ENCODE assay signal across 1 cellular context in the genomic region with DNA sequence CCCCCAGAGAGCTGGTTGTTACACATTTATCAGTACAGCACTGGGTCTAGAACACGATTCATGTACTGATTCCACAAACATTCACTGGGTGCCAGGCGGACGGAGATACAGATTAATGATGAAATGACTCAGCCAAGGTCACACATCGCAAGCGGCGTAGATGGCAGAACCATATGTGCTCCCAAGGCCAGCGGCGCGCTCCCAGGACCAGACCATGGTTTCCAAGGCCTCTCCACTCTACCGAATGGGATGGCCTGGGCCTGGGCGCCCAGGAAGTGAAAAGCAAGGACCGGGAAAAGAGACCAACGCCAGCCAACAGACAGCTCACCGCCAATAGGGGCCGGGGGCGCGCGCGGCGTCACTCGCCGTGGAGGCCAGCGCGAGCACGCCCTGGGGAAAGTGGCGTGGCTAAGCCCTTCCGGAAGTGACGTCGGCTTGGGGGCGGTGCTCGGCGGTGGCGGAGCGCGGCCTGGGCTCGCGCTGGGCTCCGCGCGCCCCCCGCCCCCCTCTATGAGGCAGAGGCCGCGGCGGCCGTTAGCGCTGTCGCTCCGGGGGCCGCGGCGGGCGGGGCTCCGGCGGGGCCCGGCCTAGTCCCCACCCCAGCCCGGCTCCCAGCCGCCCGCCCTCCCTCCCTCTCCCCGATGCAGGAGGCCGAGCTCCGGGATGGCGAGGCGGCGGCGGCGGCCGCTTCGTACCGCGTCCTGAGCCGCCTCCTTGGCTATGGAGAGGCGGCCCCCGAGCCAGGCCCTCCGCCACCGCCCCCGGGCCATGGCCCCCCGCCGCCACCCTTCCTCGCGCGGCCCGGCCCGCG.
TF ChIP-seq lines count a peak whose summit lies in the region.

A gene with protein sequence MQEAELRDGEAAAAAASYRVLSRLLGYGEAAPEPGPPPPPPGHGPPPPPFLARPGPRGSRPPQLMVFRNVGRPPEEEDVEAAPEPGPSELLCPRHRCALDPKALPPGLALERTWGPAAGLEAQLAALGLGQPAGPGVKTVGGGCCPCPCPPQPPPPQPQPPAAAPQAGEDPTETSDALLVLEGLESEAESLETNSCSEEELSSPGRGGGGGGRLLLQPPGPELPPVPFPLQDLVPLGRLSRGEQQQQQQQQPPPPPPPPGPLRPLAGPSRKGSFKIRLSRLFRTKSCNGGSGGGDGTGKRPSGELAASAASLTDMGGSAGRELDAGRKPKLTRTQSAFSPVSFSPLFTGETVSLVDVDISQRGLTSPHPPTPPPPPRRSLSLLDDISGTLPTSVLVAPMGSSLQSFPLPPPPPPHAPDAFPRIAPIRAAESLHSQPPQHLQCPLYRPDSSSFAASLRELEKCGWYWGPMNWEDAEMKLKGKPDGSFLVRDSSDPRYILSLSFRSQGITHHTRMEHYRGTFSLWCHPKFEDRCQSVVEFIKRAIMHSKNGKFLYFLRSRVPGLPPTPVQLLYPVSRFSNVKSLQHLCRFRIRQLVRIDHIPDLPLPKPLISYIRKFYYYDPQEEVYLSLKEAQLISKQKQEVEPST (plus strand): TSS at position 433 of the 811 bp plus-strand sequence. CDS start 209 bp downstream, at position 642.

TF ChIP-seq in HepG2, 621 proteins besides CTCF, POLR2A, EP300 and RAD21 (continued from another document and continues in another):
- TF ChIP-seq EZH2 (conservative IDR thresholded peaks at IDR 0.05; ENCODE audit: low read depth, low read length) = no peak
- TF ChIP-seq, protein P1, sequence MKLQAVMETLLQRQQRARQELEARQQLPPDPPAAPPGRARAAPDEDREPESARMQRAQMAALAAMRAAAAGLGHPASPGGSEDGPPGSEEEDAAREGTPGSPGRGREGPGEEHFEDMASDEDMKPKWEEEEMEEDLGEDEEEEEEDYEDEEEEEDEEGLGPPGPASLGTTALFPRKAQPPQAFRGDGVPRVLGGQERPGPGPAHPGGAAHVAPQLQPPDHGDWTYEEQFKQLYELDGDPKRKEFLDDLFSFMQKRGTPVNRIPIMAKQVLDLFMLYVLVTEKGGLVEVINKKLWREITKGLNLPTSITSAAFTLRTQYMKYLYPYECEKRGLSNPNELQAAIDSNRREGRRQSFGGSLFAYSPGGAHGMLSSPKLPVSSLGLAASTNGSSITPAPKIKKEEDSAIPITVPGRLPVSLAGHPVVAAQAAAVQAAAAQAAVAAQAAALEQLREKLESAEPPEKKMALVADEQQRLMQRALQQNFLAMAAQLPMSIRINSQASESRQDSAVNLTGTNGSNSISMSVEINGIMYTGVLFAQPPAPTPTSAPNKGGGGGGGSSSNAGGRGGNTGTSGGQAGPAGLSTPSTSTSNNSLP (IDR thresholded peaks at IDR 0.05; ENCODE audit: low read depth, low read length) = no peak; the same call in 1 of the 2 replicates
- no peak; the same call in 1 of the 2 replicates for TF ChIP-seq ZNF660 (CRISPR knock-in tag; IDR thresholded peaks at IDR 0.05; ENCODE audit: borderline replicate concordance, low read depth)
- peak; percentile 91 for TF ChIP-seq ZSCAN31 (CRISPR knock-in tag; IDR thresholded peaks at IDR 0.05; ENCODE audit: low read depth)
- peak; percentile 83 for TF ChIP-seq MED1 (CRISPR knock-in tag; IDR thresholded peaks at IDR 0.05)
- TF ChIP-seq SIX1 (CRISPR knock-in tag; IDR thresholded peaks at IDR 0.05; ENCODE audit: borderline replicate concordance) = 0 out of 2 replicates have a peak, but pooled peaks have one; percentile 18
- peak; percentile 23; the same call in 1 of the 2 replicates for TF ChIP-seq ZNF777 (CRISPR knock-in tag; IDR thresholded peaks at IDR 0.05)
- peak; percentile 84 for TF ChIP-seq RXRA (CRISPR knock-in tag; IDR thresholded peaks at IDR 0.05)
- peak; percentile 86 for TF ChIP-seq GATAD1 (CRISPR knock-in tag; IDR thresholded peaks at IDR 0.05)
- 0 out of 2 replicates have a peak, but pooled peaks have one; percentile 50 for TF ChIP-seq ZKSCAN5 (CRISPR knock-in tag; IDR thresholded peaks at IDR 0.05)
- no peak for TF ChIP-seq NFE2L2 (IDR thresholded peaks at IDR 0.05; ENCODE audit: low read length)
- peak; percentile 87 for TF ChIP-seq PHF21A (CRISPR knock-in tag; IDR thresholded peaks at IDR 0.05)
- peak; percentile 97 for TF ChIP-seq KAT8 (CRISPR knock-in tag; IDR thresholded peaks at IDR 0.05)
- TF ChIP-seq ZFY (CRISPR knock-in tag; IDR thresholded peaks at IDR 0.05) = peak; percentile 97
- no peak for TF ChIP-seq CBX2 (IDR thresholded peaks at IDR 0.05; ENCODE audit: low read depth, low read length)
- TF ChIP-seq CBX2 (CRISPR knock-in tag; IDR thresholded peaks at IDR 0.05; ENCODE audit: low read depth) = no peak
- TF ChIP-seq ZNF577 (CRISPR knock-in tag; IDR thresholded peaks at IDR 0.05; ENCODE audit: borderline replicate concordance, low read depth) = 0 out of 2 replicates have a peak, but pooled peaks have one; percentile 75
- peak; percentile 39; the same call in 1 of the 2 replicates for TF ChIP-seq SALL2 (CRISPR knock-in tag; IDR thresholded peaks at IDR 0.05)
- no peak for TF ChIP-seq NR2F2 (IDR thresholded peaks at IDR 0.05; ENCODE audit: borderline replicate concordance, low read depth)
- peak; percentile 71; the same call in 1 of the 2 replicates for TF ChIP-seq ZNF12 (CRISPR knock-in tag; IDR thresholded peaks at IDR 0.05)
- no peak for TF ChIP-seq CENPT (CRISPR knock-in tag; IDR thresholded peaks at IDR 0.05; ENCODE audit: low read depth)
- TF ChIP-seq EHMT2 (IDR thresholded peaks at IDR 0.05; ENCODE audit: borderline replicate concordance, low read depth, low read length) = no peak
- TF ChIP-seq, protein P2, sequence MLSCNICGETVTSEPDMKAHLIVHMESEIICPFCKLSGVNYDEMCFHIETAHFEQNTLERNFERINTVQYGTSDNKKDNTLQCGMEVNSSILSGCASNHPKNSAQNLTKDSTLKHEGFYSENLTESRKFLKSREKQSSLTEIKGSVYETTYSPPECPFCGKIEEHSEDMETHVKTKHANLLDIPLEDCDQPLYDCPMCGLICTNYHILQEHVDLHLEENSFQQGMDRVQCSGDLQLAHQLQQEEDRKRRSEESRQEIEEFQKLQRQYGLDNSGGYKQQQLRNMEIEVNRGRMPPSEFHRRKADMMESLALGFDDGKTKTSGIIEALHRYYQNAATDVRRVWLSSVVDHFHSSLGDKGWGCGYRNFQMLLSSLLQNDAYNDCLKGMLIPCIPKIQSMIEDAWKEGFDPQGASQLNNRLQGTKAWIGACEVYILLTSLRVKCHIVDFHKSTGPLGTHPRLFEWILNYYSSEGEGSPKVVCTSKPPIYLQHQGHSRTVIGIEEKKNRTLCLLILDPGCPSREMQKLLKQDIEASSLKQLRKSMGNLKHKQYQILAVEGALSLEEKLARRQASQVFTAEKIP (CRISPR knock-in tag; IDR thresholded peaks at IDR 0.05; ENCODE audit: borderline replicate concordance) = no peak
- TF ChIP-seq RBM39 (IDR thresholded peaks at IDR 0.05; ENCODE audit: low read depth, low read length, poor library complexity, severe bottlenecking) = peak; percentile 76
- peak; percentile 82; the same call in 1 of the 2 replicates for TF ChIP-seq RNF2 (conservative IDR thresholded peaks at IDR 0.05; ENCODE audit: low read depth)
- TF ChIP-seq THYN1 (CRISPR knock-in tag; IDR thresholded peaks at IDR 0.05; ENCODE audit: borderline replicate concordance, low read depth) = no peak
- TF ChIP-seq REPIN1 (CRISPR knock-in tag; IDR thresholded peaks at IDR 0.05; ENCODE audit: borderline replicate concordance, low read depth) = peak; percentile 61; the same call in 1 of the 2 replicates
- TF ChIP-seq, protein P3, sequence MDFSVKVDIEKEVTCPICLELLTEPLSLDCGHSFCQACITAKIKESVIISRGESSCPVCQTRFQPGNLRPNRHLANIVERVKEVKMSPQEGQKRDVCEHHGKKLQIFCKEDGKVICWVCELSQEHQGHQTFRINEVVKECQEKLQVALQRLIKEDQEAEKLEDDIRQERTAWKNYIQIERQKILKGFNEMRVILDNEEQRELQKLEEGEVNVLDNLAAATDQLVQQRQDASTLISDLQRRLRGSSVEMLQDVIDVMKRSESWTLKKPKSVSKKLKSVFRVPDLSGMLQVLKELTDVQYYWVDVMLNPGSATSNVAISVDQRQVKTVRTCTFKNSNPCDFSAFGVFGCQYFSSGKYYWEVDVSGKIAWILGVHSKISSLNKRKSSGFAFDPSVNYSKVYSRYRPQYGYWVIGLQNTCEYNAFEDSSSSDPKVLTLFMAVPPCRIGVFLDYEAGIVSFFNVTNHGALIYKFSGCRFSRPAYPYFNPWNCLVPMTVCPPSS (IDR thresholded peaks at IDR 0.05) = no peak
- TF ChIP-seq, protein P4, sequence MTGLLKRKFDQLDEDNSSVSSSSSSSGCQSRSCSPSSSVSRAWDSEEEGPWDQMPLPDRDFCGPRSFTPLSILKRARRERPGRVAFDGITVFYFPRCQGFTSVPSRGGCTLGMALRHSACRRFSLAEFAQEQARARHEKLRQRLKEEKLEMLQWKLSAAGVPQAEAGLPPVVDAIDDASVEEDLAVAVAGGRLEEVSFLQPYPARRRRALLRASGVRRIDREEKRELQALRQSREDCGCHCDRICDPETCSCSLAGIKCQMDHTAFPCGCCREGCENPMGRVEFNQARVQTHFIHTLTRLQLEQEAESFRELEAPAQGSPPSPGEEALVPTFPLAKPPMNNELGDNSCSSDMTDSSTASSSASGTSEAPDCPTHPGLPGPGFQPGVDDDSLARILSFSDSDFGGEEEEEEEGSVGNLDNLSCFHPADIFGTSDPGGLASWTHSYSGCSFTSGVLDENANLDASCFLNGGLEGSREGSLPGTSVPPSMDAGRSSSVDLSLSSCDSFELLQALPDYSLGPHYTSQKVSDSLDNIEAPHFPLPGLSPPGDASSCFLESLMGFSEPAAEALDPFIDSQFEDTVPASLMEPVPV (CRISPR knock-in tag; IDR thresholded peaks at IDR 0.05) = no peak; the same call in 1 of the 2 replicates
- peak; percentile 96 for TF ChIP-seq SSRP1 (CRISPR knock-in tag; IDR thresholded peaks at IDR 0.05)
- TF ChIP-seq NR2F1 (CRISPR knock-in tag; IDR thresholded peaks at IDR 0.05) = no peak
- TF ChIP-seq ZNF143 (CRISPR knock-in tag; IDR thresholded peaks at IDR 0.05) = no peak
- TF ChIP-seq MYNN (CRISPR knock-in tag; IDR thresholded peaks at IDR 0.05; ENCODE audit: low read depth) = peak; percentile 93; the same call in 1 of the 2 replicates
- TF ChIP-seq SUZ12 (IDR thresholded peaks at IDR 0.05; ENCODE audit: low read depth, low read length) = no peak
- peak; percentile 83 for TF ChIP-seq HDAC2 (CRISPR knock-in tag; IDR thresholded peaks at IDR 0.05)
- peak; percentile 86; the same call in 1 of the 2 replicates for TF ChIP-seq ZNF136 (CRISPR knock-in tag; IDR thresholded peaks at IDR 0.05; ENCODE audit: low read depth)
- no peak for TF ChIP-seq GLI4 (CRISPR knock-in tag; IDR thresholded peaks at IDR 0.05; ENCODE audit: borderline replicate concordance)
- TF ChIP-seq ZMAT3 (CRISPR knock-in tag; conservative IDR thresholded peaks at IDR 0.05) = peak; percentile 83
- 0 out of 2 replicates have a peak, but pooled peaks have one; percentile 37 for TF ChIP-seq HES4 (CRISPR knock-in tag; IDR thresholded peaks at IDR 0.05; ENCODE audit: borderline replicate concordance)
- TF ChIP-seq ZNF768 (CRISPR knock-in tag; IDR thresholded peaks at IDR 0.05) = peak; percentile 47; the same call in 1 of the 2 replicates
- TF ChIP-seq HNRNPL (IDR thresholded peaks at IDR 0.05; ENCODE audit: low read depth, low read length) = 0 out of 2 replicates have a peak, but pooled peaks have one; percentile 51
- TF ChIP-seq ZNF160 (CRISPR knock-in tag; IDR thresholded peaks at IDR 0.05) = no peak; the same call in 1 of the 2 replicates
- TF ChIP-seq SOX6 (IDR thresholded peaks at IDR 0.05) = no peak
- peak; percentile 59 for TF ChIP-seq SOX6 (CRISPR knock-in tag; IDR thresholded peaks at IDR 0.05)
- peak; percentile 73; the same call in 1 of the 2 replicates for TF ChIP-seq ZNF558 (CRISPR knock-in tag; IDR thresholded peaks at IDR 0.05; ENCODE audit: borderline replicate concordance)
- TF ChIP-seq, protein P5, sequence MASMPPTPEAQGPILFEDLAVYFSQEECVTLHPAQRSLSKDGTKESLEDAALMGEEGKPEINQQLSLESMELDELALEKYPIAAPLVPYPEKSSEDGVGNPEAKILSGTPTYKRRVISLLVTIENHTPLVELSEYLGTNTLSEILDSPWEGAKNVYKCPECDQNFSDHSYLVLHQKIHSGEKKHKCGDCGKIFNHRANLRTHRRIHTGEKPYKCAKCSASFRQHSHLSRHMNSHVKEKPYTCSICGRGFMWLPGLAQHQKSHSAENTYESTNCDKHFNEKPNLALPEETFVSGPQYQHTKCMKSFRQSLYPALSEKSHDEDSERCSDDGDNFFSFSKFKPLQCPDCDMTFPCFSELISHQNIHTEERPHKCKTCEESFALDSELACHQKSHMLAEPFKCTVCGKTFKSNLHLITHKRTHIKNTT (CRISPR knock-in tag; IDR thresholded peaks at IDR 0.05) = no peak
- no peak for TF ChIP-seq FOXP1 (IDR thresholded peaks at IDR 0.05)
- TF ChIP-seq FOXP1 (CRISPR knock-in tag; IDR thresholded peaks at IDR 0.05) = no peak
- peak; percentile 82 for TF ChIP-seq TBX2 (CRISPR knock-in tag; IDR thresholded peaks at IDR 0.05; ENCODE audit: borderline replicate concordance)
- peak; percentile 7 for TF ChIP-seq TBL1XR1 (IDR thresholded peaks at IDR 0.05; ENCODE audit: borderline replicate concordance, low read length, partially characterized antibody)
- peak; percentile 53; the same call in 1 of the 2 replicates for TF ChIP-seq ZNF766 (CRISPR knock-in tag; IDR thresholded peaks at IDR 0.05; ENCODE audit: borderline replicate concordance)
- 0 out of 2 replicates have a peak, but pooled peaks have one; percentile 42 for TF ChIP-seq ZNF570 (CRISPR knock-in tag; IDR thresholded peaks at IDR 0.05; ENCODE audit: borderline replicate concordance)
- TF ChIP-seq IRX3 (CRISPR knock-in tag; IDR thresholded peaks at IDR 0.05; ENCODE audit: borderline replicate concordance, low read depth) = no peak
- TF ChIP-seq MTA3 (CRISPR knock-in tag; IDR thresholded peaks at IDR 0.05) = no peak
- TF ChIP-seq TAF15 (IDR thresholded peaks at IDR 0.05; ENCODE audit: low read depth, low read length, poor library complexity, severe bottlenecking) = peak; percentile 47
- TF ChIP-seq CEBPG (CRISPR knock-in tag; IDR thresholded peaks at IDR 0.05) = peak; percentile 31; the same call in 1 of the 2 replicates
- peak; percentile 96 for TF ChIP-seq PITX1 (CRISPR knock-in tag; IDR thresholded peaks at IDR 0.05)
- TF ChIP-seq, protein P6, sequence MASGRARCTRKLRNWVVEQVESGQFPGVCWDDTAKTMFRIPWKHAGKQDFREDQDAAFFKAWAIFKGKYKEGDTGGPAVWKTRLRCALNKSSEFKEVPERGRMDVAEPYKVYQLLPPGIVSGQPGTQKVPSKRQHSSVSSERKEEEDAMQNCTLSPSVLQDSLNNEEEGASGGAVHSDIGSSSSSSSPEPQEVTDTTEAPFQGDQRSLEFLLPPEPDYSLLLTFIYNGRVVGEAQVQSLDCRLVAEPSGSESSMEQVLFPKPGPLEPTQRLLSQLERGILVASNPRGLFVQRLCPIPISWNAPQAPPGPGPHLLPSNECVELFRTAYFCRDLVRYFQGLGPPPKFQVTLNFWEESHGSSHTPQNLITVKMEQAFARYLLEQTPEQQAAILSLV (CRISPR knock-in tag; IDR thresholded peaks at IDR 0.05; ENCODE audit: borderline replicate concordance) = peak; percentile 63; the same call in 1 of the 2 replicates
- TF ChIP-seq, protein P7, sequence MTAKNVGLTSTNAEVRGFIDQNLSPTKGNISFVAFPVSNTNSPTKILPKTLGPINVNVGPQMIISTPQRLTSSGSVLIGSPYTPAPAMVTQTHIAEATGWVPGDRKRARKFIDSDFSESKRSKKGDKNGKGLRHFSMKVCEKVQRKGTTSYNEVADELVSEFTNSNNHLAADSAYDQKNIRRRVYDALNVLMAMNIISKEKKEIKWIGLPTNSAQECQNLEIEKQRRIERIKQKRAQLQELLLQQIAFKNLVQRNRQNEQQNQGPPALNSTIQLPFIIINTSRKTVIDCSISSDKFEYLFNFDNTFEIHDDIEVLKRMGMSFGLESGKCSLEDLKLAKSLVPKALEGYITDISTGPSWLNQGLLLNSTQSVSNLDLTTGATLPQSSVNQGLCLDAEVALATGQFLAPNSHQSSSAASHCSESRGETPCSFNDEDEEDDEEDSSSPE (CRISPR knock-in tag; IDR thresholded peaks at IDR 0.05) = peak; percentile 89
